ENCODE assay signal across 20 cellular contexts in genomic region chr10:125257521-125258105, GRCh38.
DNase-seq lines count a peak whose midpoint lies in the region; TF ChIP-seq lines count a peak whose summit lies in the region.
"Had no signal": no experiment of that assay in that cellular context is flagged by ENCODE, and none has a peak within 500 bp of the region (broad histone marks: within the 10 kb centered on the region; RNA-seq: fewer than 3 reads in every experiment).

No MANE protein-coding gene starts in this region.

- H3K27ac ChIP-seq in GM23248: no peak overlapping the region
- no peak overlapping the region for H3K27ac ChIP-seq in SJCRH30
- no peak overlapping the region for H3K27ac ChIP-seq in uterus
- H3K27ac ChIP-seq: Peyer's patch, SK-N-MC had no signal

- H3K9me3 Mint-ChIP-seq in nephron progenitor cell (peaks cover 7% of the 10 kb centered on the region), chondrocyte (ENCODE audit: low read depth) (no peaks in the 10 kb centered on the region)

- H3K27me3 ChIP-seq in GM23248 (replicated peaks; ENCODE audit: insufficient read depth) (no peaks in the 10 kb centered on the region), SJCRH30 (no peaks in the 10 kb centered on the region), uterus (no peaks in the 10 kb centered on the region)
- H3K27me3 ChIP-seq: Peyer's patch had no signal

- no peak overlapping the region for H3K4me3 ChIP-seq in GM23248
- H3K4me3 ChIP-seq in SJCRH30: no peak overlapping the region
- H3K4me3 ChIP-seq in uterus: no peak overlapping the region
- H3K4me3 ChIP-seq: GM12878, Peyer's patch, SK-N-MC had no signal

- H3K4me1 ChIP-seq in GM23248 (ENCODE audit: insufficient read depth): no peaks in the 10 kb centered on the region
- no peaks in the 10 kb centered on the region for H3K4me1 ChIP-seq in SJCRH30
- H3K4me1 ChIP-seq in uterus: no peaks in the 10 kb centered on the region
- H3K4me1 ChIP-seq: Peyer's patch had no signal

- H3K4me3 Mint-ChIP-seq in nephron progenitor cell: no peak overlapping the region
- no peak overlapping the region for H3K4me3 Mint-ChIP-seq in chondrocyte (ENCODE audit: unreplicated experiment)
- H3K4me3 Mint-ChIP-seq: CD8-positive, alpha-beta memory T cell; T-cell had no signal

- no peaks in the 10 kb centered on the region for H3K79me2 ChIP-seq in GM23248 (ENCODE audit: insufficient read depth)

- no peak for TF ChIP-seq CTCF in nephron progenitor cell (IDR thresholded peaks at IDR 0.05)
- TF ChIP-seq CTCF in chondrocyte (IDR thresholded peaks at IDR 0.05): no peak
- TF ChIP-seq CTCF in uterus (IDR thresholded peaks at IDR 0.05): no peak

- no peaks in the 10 kb centered on the region for H3K9me2 ChIP-seq in GM23248 (ENCODE audit: insufficient read depth)

- H4K20me1 ChIP-seq in GM23248 (ENCODE audit: insufficient read depth): no peaks in the 10 kb centered on the region

- H3F3A ChIP-seq in GM23248 (ENCODE audit: insufficient read depth): no peaks in the 10 kb centered on the region

- H3K27me3 Mint-ChIP-seq in nephron progenitor cell (ENCODE audit: low read depth, poor library complexity): peaks cover 21% of the 10 kb centered on the region
- peaks cover 11% of the 10 kb centered on the region for H3K27me3 Mint-ChIP-seq in chondrocyte (ENCODE audit: low read depth)

- H3K36me3 ChIP-seq in GM23248 (ENCODE audit: low read depth) (no peaks in the 10 kb centered on the region), SJCRH30 (no peaks in the 10 kb centered on the region), uterus (no peaks in the 10 kb centered on the region)
- H3K36me3 ChIP-seq: Peyer's patch had no signal

- DNase-seq in ELF-1 (ENCODE audit: low read depth, low spot score) (peak; percentile 22), GM23248 (peak; percentile 10), SJCRH30 (peak; percentile 5 to 11), nephron progenitor cell (no peak), nucleus accumbens (lab: John Stamatoyannopoulos, UW) (no peak), chondrocyte (ENCODE audit: low spot score) (no peak), uterus (no peak)
- no peak for DNase-seq in stimulated activated naive CD4-positive, alpha-beta T cell (lab: John Stamatoyannopoulos, UW)
- DNase-seq: C1 segment of cervical spinal cord; CD8-positive, alpha-beta memory T cell; GOT3; KBM-7; MV-4-11; NCI-H1930; NCI-H345; NCI-H524 treated with DMSO at 0.1 percent for 48 hours; Peyer's patch; T-cell had no signal

- in situ Hi-C loops in GM23248 (cut with MboI): no loop called here

- H3K27ac Mint-ChIP-seq in nephron progenitor cell (peak overlapping the region; percentile 29), chondrocyte (ENCODE audit: unreplicated experiment) (no peak overlapping the region)
- H3K27ac Mint-ChIP-seq: CD8-positive, alpha-beta memory T cell; T-cell had no signal

- no peak for TF ChIP-seq POLR2A in uterus (IDR thresholded peaks at IDR 0.05)

- H3K9me3 ChIP-seq in GM23248 (ENCODE audit: low read depth): no peaks in the 10 kb centered on the region
- H3K9me3 ChIP-seq in SJCRH30 (replicated peaks): no peaks in the 10 kb centered on the region
- H3K9me3 ChIP-seq in uterus: no peaks in the 10 kb centered on the region
- H3K9me3 ChIP-seq: Peyer's patch had no signal

- H3K4me2 ChIP-seq in GM23248 (ENCODE audit: unreplicated experiment): no peak overlapping the region

- H3K9ac ChIP-seq in GM23248: no peak overlapping the region

- no peak overlapping the region for H2AFZ ChIP-seq in GM23248

- intact Hi-C loops in uterus (cut with DNase I; ENCODE audit: low total_unique reads): no loop called here

- WGBS in GM23248 (ENCODE audit: low coverage in 1 of 2, low lambda C conversion rate in 2 of 2, missing lambda C conversion rate in 2 of 2), 2 experiments: 49 to 51% methylated on average over 12 of the region's 12 CpGs

- H3K4me1 Mint-ChIP-seq in nephron progenitor cell (no peaks in the 10 kb centered on the region), chondrocyte (ENCODE audit: low read depth) (no peaks in the 10 kb centered on the region)
- H3K4me1 Mint-ChIP-seq: CD8-positive, alpha-beta memory T cell; T-cell had no signal

- H3K36me3 Mint-ChIP-seq in nephron progenitor cell (ENCODE audit: low read depth) (no peaks in the 10 kb centered on the region), chondrocyte (ENCODE audit: low read depth) (peaks cover 2% of the 10 kb centered on the region)
- H3K36me3 Mint-ChIP-seq: CD8-positive, alpha-beta memory T cell; T-cell had no signal

Comparison
In these comparisons a context has a peak if more than half of its experiments do, and no peak if none do; other contexts are left out.
1. DNase-seq: peak in ELF-1 (single experiment), GM23248 (single experiment) and SJCRH30 (2 of 2); none in nephron progenitor cell (single experiment), nucleus accumbens (0 of 56), stimulated activated naive CD4-positive, alpha-beta T cell (0 of 6), chondrocyte (single experiment) and uterus (0 of 2).